ENCODE assay signal across 22 cellular contexts in genomic region chr20:44626278-44626677, GRCh38.
DNase-seq lines count a peak whose midpoint lies in the region; ATAC-seq and TF ChIP-seq lines count a peak whose summit lies in the region.
"Had no signal": no experiment of that assay in that cellular context is flagged by ENCODE, and none has a peak within 500 bp of the region (broad histone marks: within the 10 kb centered on the region; RNA-seq: fewer than 3 reads in every experiment).

No MANE protein-coding gene starts in this region.

- H3K27ac ChIP-seq in DND-41 (ENCODE audit: low read length) = 0 out of 2 replicates have a peak overlapping the region, but pooled peaks have one; percentile 25
- H3K27ac ChIP-seq: 22Rv1, GM23248, SJSA1 had no signal

- H3K9me3 Mint-ChIP-seq in T-helper 1 cell treated with Interleukin-12 subunit alpha and Interleukin-12 subunit beta and Interleukin-4 antibody, amounts not matched to agents 30 μg/mL and 1 μg/mL, for 36 hours = peaks cover 9% of the 10 kb centered on the region
- H3K9me3 Mint-ChIP-seq in memory B cell = no peaks in the 10 kb centered on the region
- no peaks in the 10 kb centered on the region for H3K9me3 Mint-ChIP-seq in stimulated activated effector memory CD8-positive, alpha-beta T cell treated with anti-CD3 and anti-CD28 coated beads, Interleukin-12 subunit alpha, Interleukin-12 subunit beta, amount 100 ng/mL, for 72 hours
- H3K9me3 Mint-ChIP-seq: H9 had no signal

- no peaks in the 10 kb centered on the region for H3K27me3 Mint-ChIP-seq in T-helper 1 cell treated with Interleukin-12 subunit alpha and Interleukin-12 subunit beta and Interleukin-4 antibody, amounts not matched to agents 30 μg/mL and 1 μg/mL, for 36 hours (ENCODE audit: low read depth)
- no peaks in the 10 kb centered on the region for H3K27me3 Mint-ChIP-seq in memory B cell

- H3K4me3 Mint-ChIP-seq in T-helper 1 cell treated with Interleukin-12 subunit alpha and Interleukin-12 subunit beta and Interleukin-4 antibody, amounts not matched to agents 30 μg/mL and 1 μg/mL, for 36 hours = no peak overlapping the region
- H3K4me3 Mint-ChIP-seq in memory B cell = no peak overlapping the region
- H3K4me3 Mint-ChIP-seq in stimulated activated effector memory CD8-positive, alpha-beta T cell treated with anti-CD3 and anti-CD28 coated beads, Interleukin-12 subunit alpha, Interleukin-12 subunit beta, amount 100 ng/mL, for 72 hours = no peak overlapping the region
- H3K4me3 Mint-ChIP-seq: H9 had no signal

- H3K4me1 ChIP-seq in DND-41 (ENCODE audit: insufficient read depth, low read length) = no peaks in the 10 kb centered on the region; the same call in 1 of the 2 replicates
- H3K4me1 ChIP-seq: BE2C, SJSA1 had no signal

- DNase-seq in T-helper 1 cell (no peak), DND-41 (no peak), memory B cell (ENCODE audit: low spot score in 2 of 2) (no peak), NCI-H748 treated with DMSO at 0.1 percent for 48 hours (lab: John Stamatoyannopoulos, UW) (no peak)
- DNase-seq in stimulated activated effector memory CD8-positive, alpha-beta T cell treated with anti-CD3 and anti-CD28 coated beads, Interleukin-12 subunit alpha, Interleukin-12 subunit beta, amount 100 ng/mL, for 72 hours (ENCODE audit: low spot score in 2 of 2) = no peak
- DNase-seq: BE2C, Calu3, DMS153, GM23248, H9, Kasumi-1, NCI-H1092 treated with DMSO at 0.1 percent for 48 hours, NCI-H1436 treated with DMSO at 0.1 percent for 48 hours, NCI-H187 treated with DMSO at 0.1 percent for 48 hours, NCI-H2171 treated with DMSO at 0.1 percent for 48 hours, NCI-H524, NCI-H774 had no signal

- H3K4me2 ChIP-seq in DND-41 (ENCODE audit: insufficient read depth, low read length) = no peak overlapping the region

- H3K9ac ChIP-seq in DND-41 (ENCODE audit: low read depth, low read length) = no peak overlapping the region
- H3K9ac ChIP-seq: GM23248 had no signal

- no peak for TF ChIP-seq CTCF in DND-41 (IDR thresholded peaks at IDR 0.05; ENCODE audit: borderline replicate concordance, extremely low read depth, low read length, poor library complexity, severe bottlenecking)

- peaks cover 6% of the 10 kb centered on the region for H3K4me1 Mint-ChIP-seq in T-helper 1 cell treated with Interleukin-12 subunit alpha and Interleukin-12 subunit beta and Interleukin-4 antibody, amounts not matched to agents 30 μg/mL and 1 μg/mL, for 36 hours (ENCODE audit: low read depth)
- H3K4me1 Mint-ChIP-seq in memory B cell = peaks cover 2% of the 10 kb centered on the region
- H3K4me1 Mint-ChIP-seq in stimulated activated effector memory CD8-positive, alpha-beta T cell treated with anti-CD3 and anti-CD28 coated beads, Interleukin-12 subunit alpha, Interleukin-12 subunit beta, amount 100 ng/mL, for 72 hours = peaks cover 7% of the 10 kb centered on the region

- peaks cover 59% of the 10 kb centered on the region for H3K36me3 Mint-ChIP-seq in T-helper 1 cell treated with Interleukin-12 subunit alpha and Interleukin-12 subunit beta and Interleukin-4 antibody, amounts not matched to agents 30 μg/mL and 1 μg/mL, for 36 hours (ENCODE audit: low read depth)
- H3K36me3 Mint-ChIP-seq in memory B cell = peaks cover 7% of the 10 kb centered on the region
- peaks cover 49% of the 10 kb centered on the region for H3K36me3 Mint-ChIP-seq in stimulated activated effector memory CD8-positive, alpha-beta T cell treated with anti-CD3 and anti-CD28 coated beads, Interleukin-12 subunit alpha, Interleukin-12 subunit beta, amount 100 ng/mL, for 72 hours

- H3K79me2 ChIP-seq in DND-41 (ENCODE audit: insufficient read depth, low read length) = peaks cover 91% of the 10 kb centered on the region

- peaks cover 86% of the 10 kb centered on the region for H4K20me1 ChIP-seq in DND-41 (ENCODE audit: insufficient read depth, low read length)

- no peaks in the 10 kb centered on the region for H3K9me3 ChIP-seq in DND-41 (ENCODE audit: insufficient read depth, low read length, severe bottlenecking)
- H3K9me3 ChIP-seq: BE2C, SJSA1 had no signal

- H2AFZ ChIP-seq in DND-41 (ENCODE audit: low read depth, low read length) = no peak overlapping the region
- H2AFZ ChIP-seq: GM23248 had no signal

- no peaks in the 10 kb centered on the region for H3K27me3 ChIP-seq in DND-41 (ENCODE audit: insufficient read depth, low read length, poor library complexity)
- H3K27me3 ChIP-seq: BE2C, SJSA1 had no signal

- ATAC-seq in DND-41 (ENCODE audit: insufficient read depth, low read depth) (no peak), memory B cell (ENCODE audit: low read depth) (no peak), GM21576 (IDR thresholded peaks at IDR 0.05; ENCODE audit: unreplicated experiment) (no peak)
- ATAC-seq in stimulated activated effector memory CD8-positive, alpha-beta T cell treated with anti-CD3 and anti-CD28 coated beads, Interleukin-12 subunit alpha, Interleukin-12 subunit beta, amount 100 ng/mL, for 72 hours = no peak
- ATAC-seq: K562 had no signal

- H3K4me3 ChIP-seq in DND-41 (ENCODE audit: low read depth in 1 of 2, low read length in 2 of 2) = no peak overlapping the region
- H3K4me3 ChIP-seq: GM23248, K562, SJSA1 had no signal

- peak overlapping the region; percentile 11 for H3K27ac Mint-ChIP-seq in T-helper 1 cell treated with Interleukin-12 subunit alpha and Interleukin-12 subunit beta and Interleukin-4 antibody, amounts not matched to agents 30 μg/mL and 1 μg/mL, for 36 hours
- peak overlapping the region; percentile 29 for H3K27ac Mint-ChIP-seq in memory B cell
- peak overlapping the region; percentile 80 for H3K27ac Mint-ChIP-seq in stimulated activated effector memory CD8-positive, alpha-beta T cell treated with anti-CD3 and anti-CD28 coated beads, Interleukin-12 subunit alpha, Interleukin-12 subunit beta, amount 100 ng/mL, for 72 hours
- H3K27ac Mint-ChIP-seq: H9 had no signal

- H3K36me3 ChIP-seq in DND-41 (ENCODE audit: insufficient read depth, low read length) = peaks cover 100% of the 10 kb centered on the region
- H3K36me3 ChIP-seq: BE2C had no signal

Comparison
In these comparisons a context has a peak if more than half of its experiments do, and no peak if none do; other contexts are left out.
1. H3K27ac Mint-ChIP-seq: peak in every context shown above with its lines; median percentile 80 in stimulated activated effector memory CD8-positive, alpha-beta T cell treated with anti-CD3 and anti-CD28 coated beads, Interleukin-12 subunit alpha, Interleukin-12 subunit beta, amount 100 ng/mL, for 72 hours; 29 in memory B cell; 11 in T-helper 1 cell treated with Interleukin-12 subunit alpha and Interleukin-12 subunit beta and Interleukin-4 antibody, amounts not matched to agents 30 μg/mL and 1 μg/mL, for 36 hours.